In the genomic region with DNA sequence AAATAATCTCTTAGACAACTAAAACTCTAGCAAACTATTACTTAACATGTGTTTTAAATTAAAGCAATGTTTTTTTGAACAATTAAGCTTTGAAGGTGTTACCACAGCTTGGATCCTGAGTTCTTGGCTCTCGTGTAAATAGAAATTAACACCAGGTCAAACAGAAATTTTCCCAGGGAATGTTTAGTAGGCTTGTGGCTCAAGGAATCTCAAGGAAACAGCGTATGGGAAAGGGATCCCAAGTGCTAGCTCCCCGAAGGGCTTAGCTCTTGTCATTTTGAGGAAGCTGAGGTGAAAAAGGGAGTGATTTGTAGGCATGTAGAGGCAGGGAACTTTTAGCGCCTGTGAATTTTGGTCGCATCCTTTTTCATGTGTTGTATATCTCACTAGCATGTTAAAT, we compare ENCODE assay signal across 32 cellular contexts.
"Had no signal": no experiment of that assay in that cellular context is flagged by ENCODE, and none has a peak within 500 bp of the region (broad histone marks: within the 10 kb centered on the region; RNA-seq: fewer than 3 reads in every experiment).

No MANE protein-coding gene starts in this region.

- H3K27me3 ChIP-seq: breast epithelium, cardiac muscle cell, colonic mucosa, esophagus squamous epithelium had no signal

- H3K27me3 Mint-ChIP-seq: activated CD4-positive, alpha-beta memory T cell treated with anti-CD3 and anti-CD28 coated beads for 36 hours; activated CD4-positive, alpha-beta T cell treated with anti-CD3 and anti-CD28 coated beads for 36 hours; activated CD4-positive, alpha-beta T cell treated with anti-CD3 and anti-CD28 coated beads, Interleukin-2, amount 10 ng/mL, durations not matched to agents 24 days and 14 days; activated CD8-positive, alpha-beta memory T cell treated with anti-CD3 and anti-CD28 coated beads, Interleukin-2, amount 10 ng/mL, durations not matched to agents 7 days and 5 days; activated naive CD8-positive, alpha-beta T cell; T-cell; T-helper 17 cell had no signal

- H3K4me1 Mint-ChIP-seq: activated CD8-positive, alpha-beta memory T cell treated with anti-CD3 and anti-CD28 coated beads, Interleukin-2, amount 10 ng/mL, durations not matched to agents 7 days and 5 days; T-cell had no signal

- H3K4me1 ChIP-seq: breast epithelium, colonic mucosa, esophagus squamous epithelium had no signal

- DNase-seq: activated CD4-positive, alpha-beta memory T cell treated with anti-CD3 and anti-CD28 coated beads for 36 hours; activated CD4-positive, alpha-beta T cell treated with anti-CD3 and anti-CD28 coated beads for 36 hours; activated CD4-positive, alpha-beta T cell treated with anti-CD3 and anti-CD28 coated beads, Interleukin-2, amount 10 ng/mL, durations not matched to agents 24 days and 14 days; activated CD4-positive, CD25-positive, alpha-beta regulatory T cell; activated CD4-positive, CD25-positive, alpha-beta regulatory T cell treated with anti-CD3 and anti-CD28 coated beads, Interleukin-2, amount 50 U/mL, for 72 hours; activated CD8-positive, alpha-beta memory T cell treated with anti-CD3 and anti-CD28 coated beads, Interleukin-2, amount 10 ng/mL, durations not matched to agents 7 days and 5 days; activated CD8-positive, alpha-beta memory T cell treated with anti-CD3 and anti-CD28 coated beads, Interleukin-2, amount 50 U/mL, for 4 hours; activated CD8-positive, alpha-beta T cell treated with anti-CD3 and anti-CD28 coated beads, Interleukin-2, amount 10 ng/mL, durations not matched to agents 7 days and 5 days; activated effector memory CD4-positive, alpha-beta T cell treated with anti-CD3 and anti-CD28 coated beads, Interleukin-2, amount 50 U/mL, for 16 hours; activated naive CD4-positive, alpha-beta T cell treated with anti-CD3 and anti-CD28 coated beads, Interleukin-2, amount 50 U/mL, for 16 hours; activated T-cell treated with anti-CD3 and anti-CD28 coated beads, Interleukin-2, amount 50 U/mL, for 1 hour; activated T-cell treated with anti-CD3 and anti-CD28 coated beads, Interleukin-2, amount 50 U/mL, for 48 hours; amniotic stem cell; anterior cingulate cortex; central memory CD4-positive, alpha-beta T cell; cerebellar nuclear complex; colonic mucosa; effector CD8-positive, alpha-beta T cell; esophagus squamous epithelium; foreskin fibroblast; head of caudate nucleus; SW 1271; T-cell; T-helper 17 cell; T1000 had no signal

- H3K36me3 ChIP-seq: breast epithelium, colonic mucosa had no signal

- H3K9me3 ChIP-seq: breast epithelium, colonic mucosa, esophagus squamous epithelium had no signal

- H3K9me3 Mint-ChIP-seq: activated CD4-positive, alpha-beta memory T cell treated with anti-CD3 and anti-CD28 coated beads for 36 hours; activated CD4-positive, alpha-beta T cell treated with anti-CD3 and anti-CD28 coated beads, Interleukin-2, amount 10 ng/mL, durations not matched to agents 24 days and 14 days; activated T-helper 1 cell treated with anti-CD3 and anti-CD28 coated beads, Interleukin-12 subunit alpha, Interleukin-12 subunit beta, Interleukin-2, Interleukin-4 antibody, amounts not matched to agents 30 ng/mL and 10 ng/mL and 1 ng/mL, durations not matched to agents 14 hours and 24 hours and 36 hours; activated T-helper 2 cell treated with anti-CD3 and anti-CD28 coated beads, Interferon-gamma antibody, Interleukin-2, Interleukin-4, amounts not matched to agents 10 μg/mL and 5 μg/mL and 100 μg/mL, durations not matched to agents 14 hours and 24 hours and 36 hours; T-cell; T-helper 2 cell treated with Interferon-gamma antibody and Interleukin-4, amounts not matched to agents 5 μg/mL and 100 μg/mL, for 36 hours had no signal

- ATAC-seq: activated CD4-positive, alpha-beta T cell treated with anti-CD3 and anti-CD28 coated beads for 36 hours; activated CD8-positive, alpha-beta memory T cell treated with anti-CD3 and anti-CD28 coated beads, Interleukin-2, amount 10 ng/mL, durations not matched to agents 7 days and 5 days; activated CD8-positive, alpha-beta T cell treated with anti-CD3 and anti-CD28 coated beads, Interleukin-2, amount 10 ng/mL, durations not matched to agents 7 days and 5 days; T-cell; T-helper 17 cell had no signal

- H3K27ac ChIP-seq: breast epithelium, cardiac muscle cell, colonic mucosa, epithelial cell of prostate, esophagus squamous epithelium had no signal

- H3K27ac Mint-ChIP-seq: activated CD4-positive, alpha-beta memory T cell treated with anti-CD3 and anti-CD28 coated beads for 36 hours; activated CD4-positive, alpha-beta T cell treated with anti-CD3 and anti-CD28 coated beads for 36 hours; activated CD4-positive, alpha-beta T cell treated with anti-CD3 and anti-CD28 coated beads, Interleukin-2, amount 10 ng/mL, durations not matched to agents 24 days and 14 days; activated CD8-positive, alpha-beta memory T cell treated with anti-CD3 and anti-CD28 coated beads, Interleukin-2, amount 10 ng/mL, durations not matched to agents 7 days and 5 days; activated naive CD8-positive, alpha-beta T cell; activated T-helper 1 cell treated with anti-CD3 and anti-CD28 coated beads, Interleukin-12 subunit alpha, Interleukin-12 subunit beta, Interleukin-2, Interleukin-4 antibody, amounts not matched to agents 30 ng/mL and 10 ng/mL and 1 ng/mL, durations not matched to agents 14 hours and 24 hours and 36 hours; activated T-helper 2 cell treated with anti-CD3 and anti-CD28 coated beads, Interferon-gamma antibody, Interleukin-2, Interleukin-4, amounts not matched to agents 10 μg/mL and 5 μg/mL and 100 μg/mL, durations not matched to agents 14 hours and 24 hours and 36 hours; T-cell; T-helper 17 cell; T-helper 2 cell treated with Interferon-gamma antibody and Interleukin-4, amounts not matched to agents 5 μg/mL and 100 μg/mL, for 36 hours had no signal

- H3K4me3 Mint-ChIP-seq: activated CD4-positive, alpha-beta memory T cell treated with anti-CD3 and anti-CD28 coated beads for 36 hours; activated CD4-positive, alpha-beta T cell treated with anti-CD3 and anti-CD28 coated beads for 36 hours; activated CD4-positive, alpha-beta T cell treated with anti-CD3 and anti-CD28 coated beads, Interleukin-2, amount 10 ng/mL, durations not matched to agents 24 days and 14 days; activated CD8-positive, alpha-beta memory T cell treated with anti-CD3 and anti-CD28 coated beads, Interleukin-2, amount 10 ng/mL, durations not matched to agents 7 days and 5 days; activated CD8-positive, alpha-beta T cell treated with anti-CD3 and anti-CD28 coated beads, Interleukin-2, amount 10 ng/mL, durations not matched to agents 7 days and 5 days; activated naive CD8-positive, alpha-beta T cell; activated T-helper 1 cell treated with anti-CD3 and anti-CD28 coated beads, Interleukin-12 subunit alpha, Interleukin-12 subunit beta, Interleukin-2, Interleukin-4 antibody, amounts not matched to agents 30 ng/mL and 10 ng/mL and 1 ng/mL, durations not matched to agents 14 hours and 24 hours and 36 hours; T-cell; T-helper 17 cell; T-helper 2 cell treated with Interferon-gamma antibody and Interleukin-4, amounts not matched to agents 5 μg/mL and 100 μg/mL, for 36 hours had no signal

- H3K4me3 ChIP-seq: breast epithelium, cardiac muscle cell, colonic mucosa, esophagus squamous epithelium had no signal
